8 cellular contexts compared by ENCODE assay signal in the genomic region with DNA sequence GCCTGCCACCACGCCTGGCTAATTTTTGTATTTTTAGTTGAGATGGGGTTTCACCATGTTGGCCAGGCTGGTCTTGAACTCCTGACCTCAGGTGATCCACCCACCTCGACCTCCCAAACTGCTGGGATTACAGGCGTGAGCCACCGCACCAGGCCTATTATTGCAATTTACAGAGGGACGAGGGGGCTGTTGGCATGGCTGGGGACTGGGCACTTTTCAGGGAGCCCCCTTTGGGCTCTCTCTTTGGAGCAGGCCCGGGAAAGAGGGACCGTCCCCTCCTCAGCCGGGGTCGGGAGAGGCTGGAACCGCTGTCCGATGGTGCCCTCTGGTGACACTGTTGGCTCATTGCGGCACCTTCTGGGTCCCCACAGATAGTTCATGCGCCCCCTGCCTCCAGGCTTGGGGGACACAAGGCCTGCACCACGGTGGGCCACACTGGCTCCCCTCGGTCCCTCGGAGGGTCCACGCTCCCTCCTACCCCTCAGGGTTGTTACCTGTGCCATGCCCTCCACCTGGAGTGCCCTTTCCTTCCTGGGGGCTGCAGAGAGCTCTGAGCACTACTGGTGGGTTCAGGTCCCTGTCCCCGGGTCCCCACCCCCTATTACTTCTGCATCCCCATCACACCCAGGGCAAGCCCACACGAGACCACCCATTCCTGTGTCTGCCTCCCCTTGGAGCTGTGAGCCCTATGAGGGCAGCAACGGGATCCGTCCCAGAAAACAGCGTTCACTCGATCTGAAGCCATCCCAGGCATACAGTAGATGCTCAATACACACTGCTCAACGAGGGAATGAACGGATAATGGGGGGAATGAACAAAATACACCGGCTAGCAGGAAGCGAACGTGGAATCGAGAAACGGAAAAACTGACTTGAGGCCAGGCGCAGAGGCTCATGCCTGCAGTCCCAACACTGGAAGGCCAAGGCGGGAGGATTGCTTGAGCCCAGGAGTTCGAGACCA. TPM values are rescaled to one million over a fixed set of nuclear protein-coding genes. Genes with fewer than 3 reads are reported as not detected.
DNase-seq lines count a peak whose midpoint lies in the region; ATAC-seq and TF ChIP-seq lines count a peak whose summit lies in the region.

No MANE protein-coding gene starts in this region.

- TF ChIP-seq CTCF in dorsolateral prefrontal cortex (IDR thresholded peaks at IDR 0.05 in 54 of 56, conservative IDR thresholded peaks at IDR 0.05 in 2 of 56; ENCODE audit: low read depth in 1 of 56, partially characterized antibody in 56 of 56) = peak in 55 of 56 donors; percentile 29 to 82 (median 67)

- H3K27ac ChIP-seq in dorsolateral prefrontal cortex (no peak overlapping the region), substantia nigra (ENCODE audit: low read depth, low read length, poor library complexity, severe bottlenecking) (no peak overlapping the region)

- H3K4me3 ChIP-seq in dorsolateral prefrontal cortex = peak overlapping the region in 9 of 59 donors; percentile 17 to 35 (median 26)

- DNase-seq in SHP77 (lab: John Stamatoyannopoulos, UW) (peak; percentile 48 to 51), SHP77 treated with DMSO at 0.1 percent for 48 hours (lab: John Stamatoyannopoulos, UW) (no peak), NCI-H226 (peak; percentile 29), dorsolateral prefrontal cortex (peak in 8 of 10 donors; percentile 45 to 70 (median 62)), midbrain (lab: John Stamatoyannopoulos, UW) (peak; percentile 18), substantia nigra (lab: John Stamatoyannopoulos, UW) (peak in 25 of 49 donors; percentile 12 to 54 (median 35))
- DNase-seq in activated CD4-positive, alpha-beta T cell treated with anti-CD3 and anti-CD28 coated beads, Interleukin-2, amount 50 U/mL, for 24 hours (ENCODE audit: low read depth in 1 of 2, low spot score in 1 of 2) = peak; percentile 33 to 49

- ATAC-seq in GM18519 (IDR thresholded peaks at IDR 0.05; ENCODE audit: low FRiP score, unreplicated experiment) = no peak

- H3K27me3 ChIP-seq in dorsolateral prefrontal cortex = no peaks in the 10 kb centered on the region

- intact Hi-C loops in dorsolateral prefrontal cortex (cut with DNase I) = no loop called here

RNA-seq across cellular contexts. Expression of gene FEM1A, which starts 12.5 kb away (rescaled TPM):
- 10 to 100 TPM; 12.6 to 24.5 (median 16.8) TPM for total RNA-seq in dorsolateral prefrontal cortex

RNA-seq across cellular contexts. Expression of gene TICAM1, which starts 27.5 kb away (rescaled TPM):
- 10 to 100 TPM in 114 of 120 experiments, 1 to 10 TPM in 6; 8.8 to 19.8 (median 13.4) TPM for total RNA-seq in dorsolateral prefrontal cortex
